9 cellular contexts compared by ENCODE assay signal in genomic region chr10:88881922-88882645, GRCh38. TPM values are rescaled to one million over a fixed set of nuclear protein-coding genes. Genes with fewer than 3 reads are reported as not detected.
DNase-seq lines count a peak whose midpoint lies in the region; ATAC-seq and TF ChIP-seq lines count a peak whose summit lies in the region.
"Had no signal": no experiment of that assay in that cellular context is flagged by ENCODE, and none has a peak within 500 bp of the region (broad histone marks: within the 10 kb centered on the region; RNA-seq: fewer than 3 reads in every experiment).

No MANE protein-coding gene starts in this region.

- H3K9me2 ChIP-seq in OCI-LY7 (ENCODE audit: insufficient read depth, low read length), result no peaks in the 10 kb centered on the region

- no peak for ATAC-seq in gastrocnemius medialis

- H3K9ac ChIP-seq in duodenal mucosa (ENCODE audit: low read depth in 1 of 2, low read length in 2 of 2), result peak overlapping the region; percentile 86 to 93

- H3K4me2 ChIP-seq in OCI-LY7 (ENCODE audit: low read length), result peak overlapping the region; percentile 92

- H3K36me3 ChIP-seq in OCI-LY7 (ENCODE audit: insufficient read depth, low read length), result no peaks in the 10 kb centered on the region
- no peaks in the 10 kb centered on the region for H3K36me3 ChIP-seq in duodenal mucosa (ENCODE audit: control insufficient read depth in 1 of 2, insufficient read depth in 2 of 2, low read length in 2 of 2)
- H3K36me3 ChIP-seq in gastrocnemius medialis, result no peaks in the 10 kb centered on the region

- H3K27ac ChIP-seq in OCI-LY7 (ENCODE audit: low read depth, low read length, poor library complexity, severe bottlenecking) (peak overlapping the region; percentile 93), duodenal mucosa (ENCODE audit: low read depth, low read length) (peak overlapping the region; percentile 94), gastrocnemius medialis (peak overlapping the region; percentile 67 to 83 (median 80))

- peaks cover 61% of the 10 kb centered on the region for H3K79me2 ChIP-seq in OCI-LY7 (ENCODE audit: insufficient read depth, low read depth, low read length)

- no TSS peak for BruUV-seq in OCI-LY7 (replicated peaks; lab: Mats Ljungman, UMichigan)

- H3K4me1 ChIP-seq in OCI-LY7 (ENCODE audit: insufficient read depth, low read length, poor library complexity, severe bottlenecking) (peaks cover 78% of the 10 kb centered on the region), duodenal mucosa (ENCODE audit: control insufficient read depth in 1 of 2, insufficient read depth in 2 of 2, low read length in 2 of 2) (peaks cover 27 to 38% of the 10 kb centered on the region in 2 donors), gastrocnemius medialis (peaks cover 8 to 21% of the 10 kb centered on the region in 2 donors)

- peak overlapping the region; percentile 97 for H3K4me3 ChIP-seq in GM12864 (ENCODE audit: low read depth, low read length)
- H3K4me3 ChIP-seq in OCI-LY7 (ENCODE audit: low read depth, low read length, poor library complexity, severe bottlenecking), result peak overlapping the region; percentile 80
- H3K4me3 ChIP-seq in duodenal mucosa (ENCODE audit: low read depth in 1 of 2, low read length in 2 of 2), result peak overlapping the region; percentile 88 to 95
- peak overlapping the region in 2 of 4 donors; percentile 70 to 85 for H3K4me3 ChIP-seq in gastrocnemius medialis

- H3K9me3 ChIP-seq in OCI-LY7 (ENCODE audit: low read length) (no peaks in the 10 kb centered on the region), duodenal mucosa (ENCODE audit: control insufficient read depth in 1 of 2, low read length in 2 of 2) (no peaks in the 10 kb centered on the region), gastrocnemius medialis (no peaks in the 10 kb centered on the region)

- in situ Hi-C loops in gastrocnemius medialis (cut with MboI; ENCODE audit: low sequenced_read_pairs in 4 of 4), result no loop called here

- DNase-seq in GM12864 (ENCODE audit: low read depth), result no peak
- no peak for DNase-seq in OCI-LY7 (ENCODE audit: low spot score)
- DNase-seq in gastrocnemius medialis, result no peak
- no peak for DNase-seq in LoVo (ENCODE audit: low spot score)
- DNase-seq in effector CD8-positive, alpha-beta T cell (lab: John Stamatoyannopoulos, UW), result no peak
- no peak for DNase-seq in SW480 (ENCODE audit: low spot score)
- DNase-seq in activated CD8-positive, alpha-beta memory T cell treated with anti-CD3 and anti-CD28 coated beads for 24 hours, result no peak
- DNase-seq: stimulated activated CD4-positive, alpha-beta T cell treated with anti-CD3 and anti-CD28 coated beads, Interleukin-2, amount 100 ng/mL, for 48 hours had no signal

- CTCF ChIA-PET in OCI-LY7 (lab: Charles Lee; ENCODE audit: unreplicated experiment), result no interaction called here

- TF ChIP-seq CTCF in GM12864 (IDR thresholded peaks at IDR 0.05; ENCODE audit: low read depth, low read length, missing control alignments) (no peak), OCI-LY7 (conservative IDR thresholded peaks at IDR 0.05; ENCODE audit: low read length) (no peak), gastrocnemius medialis (IDR thresholded peaks at IDR 0.05 in 4 of 5, conservative IDR thresholded peaks at IDR 0.05 in 1 of 5) (no peak)

- H3K27me3 ChIP-seq in duodenal mucosa (ENCODE audit: control insufficient read depth in 1 of 2, insufficient read depth in 2 of 2, low read length in 2 of 2), result no peaks in the 10 kb centered on the region
- H3K27me3 ChIP-seq in gastrocnemius medialis, result peaks cover 0 to 10% (median 6%) of the 10 kb centered on the region in 3 donors

- H2AFZ ChIP-seq in OCI-LY7 (ENCODE audit: low read length), result peak overlapping the region; percentile 85; the same call in 1 of the 2 replicates

- POLR2A ChIA-PET in OCI-LY7 (lab: Charles Lee), result interaction anchor here (0.7 to 17.8 kb wide), 13 partner anchors 8 to 496 kb away, joined by 3 to 201 read pairs (median 4); partner anchors contain the start of gene FAS

- no peak for TF ChIP-seq POLR2A in gastrocnemius medialis (IDR thresholded peaks at IDR 0.05)

- no peaks in the 10 kb centered on the region for H4K20me1 ChIP-seq in OCI-LY7 (ENCODE audit: insufficient read depth, low read length)

- intact Hi-C loops in OCI-LY7 (cut with micrococcal nuclease; ENCODE audit: unreplicated experiment), result loop anchor here (2.0 to 10.0 kb wide), 7 partner anchors 47 to 1787 kb away; partner anchors contain the start of genes ATAD1, GLUD1 and SHLD2
- intact Hi-C loops in gastrocnemius medialis (cut with DNase I; ENCODE audit: low total_unique reads), result loop anchor here (2.0 to 5.0 kb wide), 2 partner anchors 51 to 110 kb away; partner anchors contain the start of gene FAS

RNA-seq across cellular contexts. Expression of gene STAMBPL1, which starts 2.0 kb away (rescaled TPM):
- total RNA-seq in OCI-LY7 (2014; rRNA removed; shearing (Covaris generic)), result 47.2 and 69.0 TPM in 2 replicates
- total RNA-seq in OCI-LY7 (2022), result 41.0 and 44.4 TPM in 2 replicates
- total RNA-seq in gastrocnemius medialis, result 1 to 10 TPM in 2 of 4 donors, under 1 TPM in 2; 0.72 to 1.4 (median 1.0) TPM

RNA-seq across cellular contexts. Expression of gene ANKRD22, which starts 30.4 kb away (rescaled TPM):
- total RNA-seq in OCI-LY7 (2014; rRNA removed; shearing (Covaris generic)), result not detected in 2 replicates
- not detected in 2 replicates for total RNA-seq in OCI-LY7 (2022)
- total RNA-seq in gastrocnemius medialis, result not detected

Comparison
In these comparisons a context has a peak if more than half of its experiments do, and no peak if none do; other contexts are left out.
1. RNA of gene STAMBPL1, which starts 2.0 kb away (total RNA-seq): 41.0 to 69.0 TPM in OCI-LY7; 0.72 to 1.4 TPM in gastrocnemius medialis; every median in the first group is over 10 times any median in the second.
2. Peak in every context shown above with its lines, with median percentiles within 50 percentile points of each other: H3K27ac ChIP-seq.